In genomic region chr3:189355481-189356201, GRCh38 we compare ENCODE assay signal across 7 cellular contexts.
DNase-seq lines count a peak whose midpoint lies in the region; ATAC-seq lines count a peak whose summit lies in the region.

No MANE protein-coding gene starts in this region.

- CTCF ChIA-PET in activated CD8-positive, alpha-beta T cell treated with anti-CD3 and anti-CD28 coated beads, Interleukin-2, amount 10 ng/mL, durations not matched to agents 7 days and 5 days (lab: Charles Lee): interaction anchor here (0.8 to 4.4 kb wide), 14 partner anchors 8 to 1616 kb away, joined by 3 to 22 read pairs (median 4); no protein-coding TSS in a partner anchor

- 57% methylated on average over 6 of the region's 6 CpGs for WGBS in right cardiac atrium

- intact Hi-C loops in right cardiac atrium (cut with DNase I): no loop called here

- no peaks in the 10 kb centered on the region for H3K36me3 Mint-ChIP-seq in activated CD8-positive, alpha-beta T cell treated with anti-CD3 and anti-CD28 coated beads, Interleukin-2, amount 10 ng/mL, durations not matched to agents 7 days and 5 days (ENCODE audit: low read depth)

- H3K27me3 Mint-ChIP-seq in activated CD8-positive, alpha-beta T cell treated with anti-CD3 and anti-CD28 coated beads, Interleukin-2, amount 10 ng/mL, durations not matched to agents 7 days and 5 days (ENCODE audit: low read depth): no peaks in the 10 kb centered on the region

- H3K4me1 ChIP-seq in right cardiac atrium (ENCODE audit: control insufficient read depth, insufficient read depth, low read length): no peaks in the 10 kb centered on the region

- peak overlapping the region; percentile 55 for H3K4me3 Mint-ChIP-seq in activated CD8-positive, alpha-beta T cell treated with anti-CD3 and anti-CD28 coated beads, Interleukin-2, amount 10 ng/mL, durations not matched to agents 7 days and 5 days

- peak overlapping the region; percentile 82 for H3K27ac Mint-ChIP-seq in activated CD8-positive, alpha-beta T cell treated with anti-CD3 and anti-CD28 coated beads, Interleukin-2, amount 10 ng/mL, durations not matched to agents 7 days and 5 days

- H3K4me3 ChIP-seq in right cardiac atrium (ENCODE audit: low read length): no peak overlapping the region

- peaks cover 20% of the 10 kb centered on the region for H3K4me1 Mint-ChIP-seq in activated CD8-positive, alpha-beta T cell treated with anti-CD3 and anti-CD28 coated beads, Interleukin-2, amount 10 ng/mL, durations not matched to agents 7 days and 5 days (ENCODE audit: low read depth)

- H3K9me3 ChIP-seq in right cardiac atrium (ENCODE audit: control insufficient read depth, low read length): no peaks in the 10 kb centered on the region

- POLR2A ChIA-PET in activated CD8-positive, alpha-beta T cell treated with anti-CD3 and anti-CD28 coated beads, Interleukin-2, amount 10 ng/mL, durations not matched to agents 7 days and 5 days (lab: Charles Lee): interaction anchor here (0.6 to 1.0 kb wide), 2 partner anchors 12 to 18 kb away, joined by 3 to 5 read pairs; no protein-coding TSS in a partner anchor

- H3K27ac ChIP-seq in right cardiac atrium (ENCODE audit: low read length): peak overlapping the region; percentile 57

- ATAC-seq in activated CD8-positive, alpha-beta T cell treated with anti-CD3 and anti-CD28 coated beads, Interleukin-2, amount 10 ng/mL, durations not matched to agents 7 days and 5 days: peak; percentile 88
- ATAC-seq in right cardiac atrium (peak; percentile 55 to 67), GM21737 (IDR thresholded peaks at IDR 0.05; ENCODE audit: unreplicated experiment) (no peak)

- H3K27me3 ChIP-seq in right cardiac atrium (ENCODE audit: control insufficient read depth, insufficient read depth): no peaks in the 10 kb centered on the region

- H3K9me3 Mint-ChIP-seq in activated CD8-positive, alpha-beta T cell treated with anti-CD3 and anti-CD28 coated beads, Interleukin-2, amount 10 ng/mL, durations not matched to agents 7 days and 5 days (ENCODE audit: insufficient read depth): no peaks in the 10 kb centered on the region

- DNase-seq in M059J (ENCODE audit: low read depth): peak; percentile 91
- DNase-seq in activated CD8-positive, alpha-beta T cell treated with anti-CD3 and anti-CD28 coated beads, Interleukin-2, amount 10 ng/mL, durations not matched to agents 7 days and 5 days: peak; percentile 56
- no peak for DNase-seq in right cardiac atrium
- DNase-seq in stimulated activated CD4-positive, alpha-beta T cell treated with anti-CD3 and anti-CD28 coated beads, TNF-alpha, amount 100 ng/mL, for 4 hours (ENCODE audit: low read depth in 3 of 3): peak in 2 of 3 experiments; percentile 6 to 10
- no peak for DNase-seq in OCI-M2 (lab: John Stamatoyannopoulos, UW; ENCODE audit: unreplicated experiment)
- no peak for DNase-seq in SKM-1 (lab: John Stamatoyannopoulos, UW; ENCODE audit: unreplicated experiment)

Comparison
In these comparisons a context has a peak if more than half of its experiments do, and no peak if none do; other contexts are left out.
1. DNase-seq: peak in M059J (single experiment), activated CD8-positive, alpha-beta T cell treated with anti-CD3 and anti-CD28 coated beads, Interleukin-2, amount 10 ng/mL, durations not matched to agents 7 days and 5 days (single experiment) and stimulated activated CD4-positive, alpha-beta T cell treated with anti-CD3 and anti-CD28 coated beads, TNF-alpha, amount 100 ng/mL, for 4 hours (2 of 3); none in right cardiac atrium (0 of 3), OCI-M2 (single experiment) and SKM-1 (single experiment).